In the genomic region with DNA sequence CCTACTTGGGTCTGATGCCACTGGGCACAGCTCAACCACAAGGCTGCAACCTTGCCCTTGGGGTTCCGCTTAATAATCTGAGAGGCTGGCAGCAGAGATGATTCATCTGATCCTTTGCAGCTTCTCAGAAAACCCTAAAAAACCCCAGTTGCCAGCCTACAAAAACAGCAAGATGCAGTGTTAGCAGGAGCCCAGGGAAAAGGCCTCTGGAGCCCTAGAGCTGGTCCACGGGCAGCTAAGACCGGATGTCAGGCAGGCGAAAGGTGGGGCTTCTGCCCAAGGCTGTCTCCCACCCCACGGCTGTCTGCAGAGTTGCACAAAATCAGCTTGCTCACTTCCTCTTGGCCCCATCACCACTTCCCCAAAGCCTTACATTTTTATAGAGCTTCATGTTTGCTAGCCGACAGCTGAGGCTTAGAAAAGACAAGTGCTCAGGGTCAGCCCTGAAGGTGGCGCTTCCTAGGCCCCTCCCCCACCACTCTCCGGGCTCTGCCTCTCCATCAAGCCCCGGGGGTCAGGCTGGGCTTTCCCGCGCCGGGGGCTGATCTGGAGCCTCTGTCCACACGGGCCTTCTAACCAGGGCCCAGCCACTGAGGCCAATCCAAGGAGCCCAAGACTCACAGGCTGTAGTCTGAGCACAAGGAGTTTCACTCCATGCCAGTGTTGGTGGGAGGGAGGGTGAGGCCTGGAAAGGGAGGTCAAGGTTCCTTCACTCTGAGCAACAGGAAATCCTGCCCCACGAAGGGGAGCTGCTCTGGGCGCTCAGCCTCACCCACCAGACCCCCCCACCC, we compare ENCODE assay signal across 1 cellular context.
TF ChIP-seq lines count a peak whose summit lies in the region.

No MANE protein-coding gene starts in this region.

TF ChIP-seq in endothelial cell of umbilical vein, 7 proteins besides CTCF, POLR2A, EP300 and RAD21:
- TF ChIP-seq MYC (IDR thresholded peaks at IDR 0.05; ENCODE audit: low read depth, low read length) (no peak), FOS (IDR thresholded peaks at IDR 0.05; ENCODE audit: borderline replicate concordance, insufficient read depth, low read length) (peak; percentile 46), EZH2 (IDR thresholded peaks at IDR 0.05; ENCODE audit: borderline replicate concordance, low read depth, low read length, severe bottlenecking) (no peak), POLR2AphosphoS5 (IDR thresholded peaks at IDR 0.05; ENCODE audit: insufficient read depth, low read depth, low read length) (peak; percentile 42)
- TF ChIP-seq, protein P1, sequence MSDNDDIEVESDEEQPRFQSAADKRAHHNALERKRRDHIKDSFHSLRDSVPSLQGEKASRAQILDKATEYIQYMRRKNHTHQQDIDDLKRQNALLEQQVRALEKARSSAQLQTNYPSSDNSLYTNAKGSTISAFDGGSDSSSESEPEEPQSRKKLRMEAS (IDR thresholded peaks at IDR 0.05; ENCODE audit: insufficient read depth, insufficient read length), result no peak
